ENCODE assay signal across 11 cellular contexts in the genomic region with DNA sequence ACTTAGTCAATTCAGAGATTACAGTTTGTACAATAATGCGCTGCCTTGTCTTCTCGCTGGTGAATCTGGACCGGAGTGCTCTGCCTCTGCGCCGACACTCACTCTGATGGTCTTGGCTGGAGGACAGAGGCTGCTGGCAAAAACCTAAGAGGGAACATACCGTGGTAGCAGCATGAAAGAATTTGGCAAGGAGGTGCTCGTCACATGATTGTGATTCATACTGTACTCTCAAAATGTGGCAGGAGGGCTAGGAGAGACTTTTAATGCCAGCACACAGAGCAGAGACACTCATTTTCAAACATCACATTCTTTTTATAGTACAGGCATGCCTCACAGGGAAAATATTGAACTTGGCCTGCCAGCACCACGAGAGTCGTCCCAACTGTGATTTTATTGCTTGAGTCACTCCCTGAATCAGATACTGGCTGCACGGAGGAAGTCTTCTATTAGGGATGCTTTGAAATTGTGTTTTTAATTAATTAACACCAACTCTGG.
A peak's percentile ranks its signal among the peaks of the same experiment; 100 is the strongest.
DNase-seq lines count a peak whose midpoint lies in the region; ATAC-seq, FAIRE-seq and TF ChIP-seq lines count a peak whose summit lies in the region.
"Had no signal": no experiment of that assay in that cellular context is flagged by ENCODE, and none has a peak within 500 bp of the region (broad histone marks: within the 10 kb centered on the region; RNA-seq: fewer than 3 reads in every experiment).

No MANE protein-coding gene starts in this region.

- H3K4me2 ChIP-seq in A549 (peak overlapping the region; percentile 83), Karpas-422 (ENCODE audit: low read depth, low read length, poor library complexity, severe bottlenecking) (no peak overlapping the region)

- H3K27ac ChIP-seq in A549 (peak overlapping the region; percentile 66 to 74), endodermal cell (ENCODE audit: low read depth, low read length) (peak overlapping the region; percentile 54), Karpas-422 (ENCODE audit: low read length) (no peak overlapping the region)

- no peak; a peak in 2 of 5 replicates for TF ChIP-seq RAD21 in A549 (conservative IDR thresholded peaks at IDR 0.05 in 1 of 2, IDR thresholded peaks at IDR 0.05 in 1 of 2)

- ATAC-seq in A549, result peak; percentile 82 to 90
- no peak for ATAC-seq in HG02840 (IDR thresholded peaks at IDR 0.05; ENCODE audit: low FRiP score, unreplicated experiment)

- in situ Hi-C loops in GM13977 (cut with MboI; ENCODE audit: low pct_unique_long_range_greater_than_20kb, low sequenced_read_pairs, unreplicated experiment), result no loop called here

- H3K9me3 ChIP-seq in A549, result no peaks in the 10 kb centered on the region
- no peaks in the 10 kb centered on the region for H3K9me3 ChIP-seq in endodermal cell (ENCODE audit: control insufficient read depth, low read length)
- H3K9me3 ChIP-seq in Karpas-422 (ENCODE audit: low read length), result no peaks in the 10 kb centered on the region

- peak overlapping the region; percentile 23 for H3K4me3 ChIP-seq in A549
- H3K4me3 ChIP-seq in endodermal cell (ENCODE audit: low read length), result no peak overlapping the region
- H3K4me3 ChIP-seq in Karpas-422 (ENCODE audit: low read length), result no peak overlapping the region

- no peaks in the 10 kb centered on the region for H3K27me3 Mint-ChIP-seq in endodermal cell (ENCODE audit: insufficient read depth)

- H3K9ac ChIP-seq in endodermal cell (ENCODE audit: extremely low read depth, low read length, poor library complexity, severe bottlenecking), result no peak overlapping the region
- H3K9ac ChIP-seq in Karpas-422 (ENCODE audit: low read length), result no peak overlapping the region

- H3K4me1 ChIP-seq in A549 (peaks cover 55% of the 10 kb centered on the region), endodermal cell (ENCODE audit: control insufficient read depth, insufficient read depth, low read length) (peaks cover 20% of the 10 kb centered on the region), Karpas-422 (ENCODE audit: low read length) (no peaks in the 10 kb centered on the region)

- H3K4me3 Mint-ChIP-seq in endodermal cell, result no peak overlapping the region

- H3K36me3 Mint-ChIP-seq in endodermal cell (ENCODE audit: low read depth), result peaks cover 3% of the 10 kb centered on the region

- FAIRE-seq in A549 (lab: Jason Lieb, UNC), result peak; percentile 87
- FAIRE-seq: frontal cortex had no signal

- no peaks in the 10 kb centered on the region for H3K79me2 ChIP-seq in Karpas-422 (ENCODE audit: low read length)

- WGBS in A549 (ENCODE audit: missing lambda C conversion rate), result under 1% methylated on average over 10 of the region's 10 CpGs
- 87 to 89% methylated on average over 5 to 10 of the region's 10 CpGs for WGBS in endodermal cell (ENCODE audit: insufficient coverage in 1 of 2, insufficient read length in 1 of 2), 2 experiments

- no peak for TF ChIP-seq CTCF in A549 (IDR thresholded peaks at IDR 0.05)
- no peak for TF ChIP-seq CTCF in endodermal cell (conservative IDR thresholded peaks at IDR 0.05)
- no peak for TF ChIP-seq CTCF in GM13977 (IDR thresholded peaks at IDR 0.05; ENCODE audit: extremely low read depth, insufficient read depth, missing control alignments)

- no peaks in the 10 kb centered on the region for H3K9me3 Mint-ChIP-seq in endodermal cell

- H3K36me3 ChIP-seq in endodermal cell (ENCODE audit: control insufficient read depth, insufficient read depth, low read length) (peaks cover 15% of the 10 kb centered on the region), Karpas-422 (ENCODE audit: insufficient read depth, low read length) (no peaks in the 10 kb centered on the region)

- DNase-seq in A549 (ENCODE audit: low read depth in 1 of 2, low spot score in 1 of 2) (peak; percentile 64 to 72), NCI-H446 treated with DMSO at 0.1 percent for 48 hours (lab: John Stamatoyannopoulos, UW) (peak; percentile 78), endodermal cell (peak; percentile 56), mucosa of gallbladder (ENCODE audit: low spot score) (peak; percentile 78), GM13977 (ENCODE audit: low spot score) (no peak), Karpas-422 (no peak), DMS153 treated with DMSO at 0.1 percent for 48 hours (lab: John Stamatoyannopoulos, UW; ENCODE audit: unreplicated experiment) (no peak)
- DNase-seq: DND-41, NCI-H1092 had no signal

- no peaks in the 10 kb centered on the region for H3K9me2 ChIP-seq in Karpas-422 (replicated peaks; ENCODE audit: insufficient read depth, low read length)

- H3K27me3 ChIP-seq in endodermal cell (ENCODE audit: control insufficient read depth, insufficient read depth, low read length, poor library complexity, severe bottlenecking) (no peaks in the 10 kb centered on the region), Karpas-422 (ENCODE audit: low read length) (no peaks in the 10 kb centered on the region)

- no peak for TF ChIP-seq POLR2A in A549 (IDR thresholded peaks at IDR 0.05; ENCODE audit: low read length)

- H2AFZ ChIP-seq in Karpas-422 (ENCODE audit: low read length), result no peak overlapping the region

- H3K4me1 Mint-ChIP-seq in endodermal cell, result peaks cover 48% of the 10 kb centered on the region

- POLR2A ChIA-PET in A549 (lab: Yijun Ruan, JAX), result no interaction called here

- peak; percentile 35 to 68; a peak in 2 of 5 replicates for TF ChIP-seq EP300 in A549 (IDR thresholded peaks at IDR 0.05)

- peak overlapping the region; percentile 23 for H3K27ac Mint-ChIP-seq in endodermal cell

- H4K20me1 ChIP-seq in Karpas-422 (ENCODE audit: insufficient read depth, low read depth, low read length), result no peaks in the 10 kb centered on the region

- CTCF ChIA-PET in A549 (lab: Yijun Ruan, JAX), result interaction anchor here (1.3 to 1.5 kb wide), 2 partner anchors 55 to 196 kb away, joined by 3 read pairs; no protein-coding TSS in a partner anchor

TF ChIP-seq in A549, 52 proteins besides CTCF, POLR2A, EP300 and RAD21:
- TF ChIP-seq SMC3 (IDR thresholded peaks at IDR 0.05), result peak; percentile 35; the same call in 2 of the 3 replicates
- 0 out of 2 replicates have a peak, but pooled peaks have one; percentile 26 for TF ChIP-seq MYC (IDR thresholded peaks at IDR 0.05; ENCODE audit: borderline replicate concordance, low read length)
- peak; percentile 72 to 81 for TF ChIP-seq JUN (IDR thresholded peaks at IDR 0.05)
- TF ChIP-seq BCL3 (IDR thresholded peaks at IDR 0.05), result peak; percentile 58; the same call in 1 of the 3 replicates
- no peak for TF ChIP-seq ZNF302 (CRISPR knock-in tag; IDR thresholded peaks at IDR 0.05)
- TF ChIP-seq USF2 (IDR thresholded peaks at IDR 0.05), result 0 out of 2 replicates have a peak, but pooled peaks have one; percentile 14
- TF ChIP-seq MAX (IDR thresholded peaks at IDR 0.05), result peak; percentile 80
- no peak for TF ChIP-seq NPAS2 (CRISPR knock-in tag; IDR thresholded peaks at IDR 0.05; ENCODE audit: borderline replicate concordance)
- peak; percentile 89 for TF ChIP-seq JUNB (IDR thresholded peaks at IDR 0.05)
- TF ChIP-seq GATA3 (IDR thresholded peaks at IDR 0.05; ENCODE audit: borderline replicate concordance), result peak; percentile 85
- no peak for TF ChIP-seq HEYL (CRISPR knock-in tag; IDR thresholded peaks at IDR 0.05)
- 0 out of 2 replicates have a peak, but pooled peaks have one; percentile 21 for TF ChIP-seq BHLHE40 (IDR thresholded peaks at IDR 0.05; ENCODE audit: low read depth, low read length)
- peak; percentile 85 for TF ChIP-seq FOSL2 (IDR thresholded peaks at IDR 0.05)
- TF ChIP-seq FOSL2 (CRISPR knock-in tag; IDR thresholded peaks at IDR 0.05), result peak; percentile 83
- TF ChIP-seq CEBPB (IDR thresholded peaks at IDR 0.05), result peak in 1 of 2 experiments; percentile 56; a peak in 1 of 4 replicates

Comparison
In these comparisons a context has a peak if more than half of its experiments do, and no peak if none do; other contexts are left out.
1. DNase-seq: peak in A549 (2 of 2), NCI-H446 treated with DMSO at 0.1 percent for 48 hours (single experiment), endodermal cell (single experiment) and mucosa of gallbladder (single experiment); none in GM13977 (single experiment), Karpas-422 (single experiment) and DMS153 treated with DMSO at 0.1 percent for 48 hours (single experiment).